1 cellular context compared by ENCODE assay signal in the genomic region with DNA sequence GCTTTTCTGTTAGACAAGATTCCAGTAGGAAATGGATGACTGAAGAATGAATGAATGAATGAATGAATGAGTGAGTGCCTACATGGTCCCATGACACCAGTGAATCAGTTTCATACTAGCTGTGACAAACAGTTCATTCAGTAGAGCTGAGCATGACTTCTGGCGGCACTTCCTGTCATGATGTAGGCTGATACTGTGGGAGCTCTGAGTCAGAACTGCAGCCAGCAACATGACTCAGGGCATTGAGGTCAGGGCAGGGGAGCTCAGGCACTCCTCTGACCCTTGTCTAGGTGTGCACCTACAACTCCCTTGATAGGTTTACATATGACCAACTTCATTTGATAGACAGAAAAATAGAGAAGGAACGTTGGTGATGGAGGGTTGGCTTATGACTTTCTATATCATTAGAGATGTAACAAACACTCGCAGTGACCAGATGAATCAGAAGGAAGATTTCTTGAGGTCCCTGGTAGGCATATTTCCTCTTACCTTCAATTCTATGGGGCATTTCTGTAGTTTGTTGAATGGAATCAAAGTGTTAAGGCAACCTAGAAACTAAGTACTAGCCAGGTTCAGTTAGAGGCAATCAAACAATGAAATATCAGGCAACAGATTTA.
TF ChIP-seq lines count a peak whose summit lies in the region.

No MANE protein-coding gene starts in this region.

TF ChIP-seq in HepG2, 621 proteins besides CTCF, POLR2A, EP300 and RAD21 (continued from another document and continues in another):
- TF ChIP-seq ZNF234 (CRISPR knock-in tag; conservative IDR thresholded peaks at IDR 0.05) (no peak), ZNF143 (CRISPR knock-in tag; IDR thresholded peaks at IDR 0.05) (no peak), MBD4 (IDR thresholded peaks at IDR 0.05; ENCODE audit: borderline replicate concordance, low read length) (no peak), ZFP41 (CRISPR knock-in tag; IDR thresholded peaks at IDR 0.05; ENCODE audit: borderline replicate concordance) (no peak), PTBP1 (IDR thresholded peaks at IDR 0.05; ENCODE audit: low read depth, low read length, poor library complexity, severe bottlenecking) (no peak), MTF1 (CRISPR knock-in tag; IDR thresholded peaks at IDR 0.05) (no peak), ZNF724P (CRISPR knock-in tag; IDR thresholded peaks at IDR 0.05; ENCODE audit: borderline replicate concordance) (no peak), GFI1 (CRISPR knock-in tag; IDR thresholded peaks at IDR 0.05; ENCODE audit: borderline replicate concordance) (no peak), SP4 (CRISPR knock-in tag; IDR thresholded peaks at IDR 0.05) (no peak), CCAR2 (optimal IDR thresholded peaks at IDR 0.05; ENCODE audit: low read depth, low read length) (no peak), WIZ (CRISPR knock-in tag; IDR thresholded peaks at IDR 0.05) (no peak), ZNF781 (CRISPR knock-in tag; IDR thresholded peaks at IDR 0.05; ENCODE audit: borderline replicate concordance, not compliant biosample characterization) (no peak), MBNL3 (CRISPR knock-in tag; conservative IDR thresholded peaks at IDR 0.05) (no peak), SIN3B (IDR thresholded peaks at IDR 0.05; ENCODE audit: low read length) (no peak), ZNF18 (CRISPR knock-in tag; IDR thresholded peaks at IDR 0.05; ENCODE audit: insufficient replicate concordance) (no peak), ZNF253 (CRISPR knock-in tag; IDR thresholded peaks at IDR 0.05; ENCODE audit: borderline replicate concordance) (no peak), JARID2 (CRISPR knock-in tag; IDR thresholded peaks at IDR 0.05; ENCODE audit: insufficient replicate concordance) (no peak), KLF6 (CRISPR knock-in tag; IDR thresholded peaks at IDR 0.05) (no peak), ZFP91 (CRISPR knock-in tag; IDR thresholded peaks at IDR 0.05; ENCODE audit: borderline replicate concordance) (no peak), AHR (CRISPR knock-in tag; IDR thresholded peaks at IDR 0.05) (peak; percentile 67; the same call in 1 of the 2 replicates), KDM5B (CRISPR knock-in tag; IDR thresholded peaks at IDR 0.05; ENCODE audit: borderline replicate concordance) (no peak), ZNF839 (CRISPR knock-in tag; IDR thresholded peaks at IDR 0.05; ENCODE audit: borderline replicate concordance) (no peak), ARNT2 (CRISPR knock-in tag; IDR thresholded peaks at IDR 0.05; ENCODE audit: low read depth) (no peak), EEA1 (CRISPR knock-in tag; IDR thresholded peaks at IDR 0.05; ENCODE audit: borderline replicate concordance) (no peak), FOXP1 (IDR thresholded peaks at IDR 0.05) (no peak), FOXP1 (CRISPR knock-in tag; IDR thresholded peaks at IDR 0.05) (peak; percentile 45; the same call in 1 of the 2 replicates), AKAP8 (CRISPR knock-in tag; IDR thresholded peaks at IDR 0.05) (no peak), SOX13 (IDR thresholded peaks at IDR 0.05) (no peak), SOX13 (CRISPR knock-in tag; conservative IDR thresholded peaks at IDR 0.05 in 1 of 2, IDR thresholded peaks at IDR 0.05 in 1 of 2) (peak in 1 of 2 experiments; percentile 62; a peak in 1 of 4 replicates), ARID2 (CRISPR knock-in tag; IDR thresholded peaks at IDR 0.05; ENCODE audit: borderline replicate concordance) (no peak), YEATS4 (CRISPR knock-in tag; IDR thresholded peaks at IDR 0.05; ENCODE audit: borderline replicate concordance) (no peak), ZBTB7A (CRISPR knock-in tag; IDR thresholded peaks at IDR 0.05) (no peak), POLR2AphosphoS5 (IDR thresholded peaks at IDR 0.05; ENCODE audit: low read depth, low read length) (no peak), ZNF558 (CRISPR knock-in tag; IDR thresholded peaks at IDR 0.05; ENCODE audit: borderline replicate concordance) (no peak), ZC3H13 (CRISPR knock-in tag; IDR thresholded peaks at IDR 0.05) (no peak), ZNF879 (CRISPR knock-in tag; IDR thresholded peaks at IDR 0.05) (no peak), TGIF2 (CRISPR knock-in tag; IDR thresholded peaks at IDR 0.05) (no peak), SIN3A (IDR thresholded peaks at IDR 0.05; ENCODE audit: borderline replicate concordance, low read depth, low read length) (0 out of 2 replicates have a peak, but pooled peaks have one; percentile 46), FOSL2 (CRISPR knock-in tag; IDR thresholded peaks at IDR 0.05) (peak; percentile 98), ZBTB26 (CRISPR knock-in tag; IDR thresholded peaks at IDR 0.05; ENCODE audit: borderline replicate concordance) (peak; percentile 73; the same call in 1 of the 2 replicates), GABPA (IDR thresholded peaks at IDR 0.05; ENCODE audit: low read depth, low read length) (no peak), GABPA (CRISPR knock-in tag; IDR thresholded peaks at IDR 0.05; ENCODE audit: low read depth) (peak; percentile 77), ZNF629 (CRISPR knock-in tag; conservative IDR thresholded peaks at IDR 0.05) (no peak)
- TF ChIP-seq, protein P1, sequence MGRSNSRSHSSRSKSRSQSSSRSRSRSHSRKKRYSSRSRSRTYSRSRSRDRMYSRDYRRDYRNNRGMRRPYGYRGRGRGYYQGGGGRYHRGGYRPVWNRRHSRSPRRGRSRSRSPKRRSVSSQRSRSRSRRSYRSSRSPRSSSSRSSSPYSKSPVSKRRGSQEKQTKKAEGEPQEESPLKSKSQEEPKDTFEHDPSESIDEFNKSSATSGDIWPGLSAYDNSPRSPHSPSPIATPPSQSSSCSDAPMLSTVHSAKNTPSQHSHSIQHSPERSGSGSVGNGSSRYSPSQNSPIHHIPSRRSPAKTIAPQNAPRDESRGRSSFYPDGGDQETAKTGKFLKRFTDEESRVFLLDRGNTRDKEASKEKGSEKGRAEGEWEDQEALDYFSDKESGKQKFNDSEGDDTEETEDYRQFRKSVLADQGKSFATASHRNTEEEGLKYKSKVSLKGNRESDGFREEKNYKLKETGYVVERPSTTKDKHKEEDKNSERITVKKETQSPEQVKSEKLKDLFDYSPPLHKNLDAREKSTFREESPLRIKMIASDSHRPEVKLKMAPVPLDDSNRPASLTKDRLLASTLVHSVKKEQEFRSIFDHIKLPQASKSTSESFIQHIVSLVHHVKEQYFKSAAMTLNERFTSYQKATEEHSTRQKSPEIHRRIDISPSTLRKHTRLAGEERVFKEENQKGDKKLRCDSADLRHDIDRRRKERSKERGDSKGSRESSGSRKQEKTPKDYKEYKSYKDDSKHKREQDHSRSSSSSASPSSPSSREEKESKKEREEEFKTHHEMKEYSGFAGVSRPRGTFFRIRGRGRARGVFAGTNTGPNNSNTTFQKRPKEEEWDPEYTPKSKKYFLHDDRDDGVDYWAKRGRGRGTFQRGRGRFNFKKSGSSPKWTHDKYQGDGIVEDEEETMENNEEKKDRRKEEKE (IDR thresholded peaks at IDR 0.05): no peak
- TF ChIP-seq, protein P2, sequence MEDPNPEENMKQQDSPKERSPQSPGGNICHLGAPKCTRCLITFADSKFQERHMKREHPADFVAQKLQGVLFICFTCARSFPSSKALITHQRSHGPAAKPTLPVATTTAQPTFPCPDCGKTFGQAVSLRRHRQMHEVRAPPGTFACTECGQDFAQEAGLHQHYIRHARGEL (CRISPR knock-in tag; IDR thresholded peaks at IDR 0.05): no peak
- TF ChIP-seq, protein P3, sequence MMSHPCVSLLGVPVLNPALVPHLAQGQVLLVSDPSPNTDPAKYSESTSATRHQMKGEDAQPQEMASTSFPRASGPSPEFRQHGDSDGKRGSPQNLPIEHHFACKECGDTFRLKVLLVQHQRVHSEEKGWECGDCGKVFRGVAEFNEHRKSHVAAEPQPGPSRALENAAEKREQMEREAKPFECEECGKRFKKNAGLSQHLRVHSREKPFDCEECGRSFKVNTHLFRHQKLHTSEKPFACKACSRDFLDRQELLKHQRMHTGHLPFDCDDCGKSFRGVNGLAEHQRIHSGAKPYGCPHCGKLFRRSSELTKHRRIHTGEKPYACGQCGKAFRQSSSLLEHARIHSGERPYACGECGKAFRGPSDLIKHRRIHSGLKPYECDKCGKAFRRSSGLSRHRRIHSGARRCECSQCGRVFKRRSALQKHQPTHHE (CRISPR knock-in tag; IDR thresholded peaks at IDR 0.05; ENCODE audit: borderline replicate concordance): no peak
- TF ChIP-seq, protein P4, sequence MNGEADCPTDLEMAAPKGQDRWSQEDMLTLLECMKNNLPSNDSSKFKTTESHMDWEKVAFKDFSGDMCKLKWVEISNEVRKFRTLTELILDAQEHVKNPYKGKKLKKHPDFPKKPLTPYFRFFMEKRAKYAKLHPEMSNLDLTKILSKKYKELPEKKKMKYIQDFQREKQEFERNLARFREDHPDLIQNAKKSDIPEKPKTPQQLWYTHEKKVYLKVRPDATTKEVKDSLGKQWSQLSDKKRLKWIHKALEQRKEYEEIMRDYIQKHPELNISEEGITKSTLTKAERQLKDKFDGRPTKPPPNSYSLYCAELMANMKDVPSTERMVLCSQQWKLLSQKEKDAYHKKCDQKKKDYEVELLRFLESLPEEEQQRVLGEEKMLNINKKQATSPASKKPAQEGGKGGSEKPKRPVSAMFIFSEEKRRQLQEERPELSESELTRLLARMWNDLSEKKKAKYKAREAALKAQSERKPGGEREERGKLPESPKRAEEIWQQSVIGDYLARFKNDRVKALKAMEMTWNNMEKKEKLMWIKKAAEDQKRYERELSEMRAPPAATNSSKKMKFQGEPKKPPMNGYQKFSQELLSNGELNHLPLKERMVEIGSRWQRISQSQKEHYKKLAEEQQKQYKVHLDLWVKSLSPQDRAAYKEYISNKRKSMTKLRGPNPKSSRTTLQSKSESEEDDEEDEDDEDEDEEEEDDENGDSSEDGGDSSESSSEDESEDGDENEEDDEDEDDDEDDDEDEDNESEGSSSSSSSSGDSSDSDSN (CRISPR knock-in tag; IDR thresholded peaks at IDR 0.05): no peak
- TF ChIP-seq, protein P5, sequence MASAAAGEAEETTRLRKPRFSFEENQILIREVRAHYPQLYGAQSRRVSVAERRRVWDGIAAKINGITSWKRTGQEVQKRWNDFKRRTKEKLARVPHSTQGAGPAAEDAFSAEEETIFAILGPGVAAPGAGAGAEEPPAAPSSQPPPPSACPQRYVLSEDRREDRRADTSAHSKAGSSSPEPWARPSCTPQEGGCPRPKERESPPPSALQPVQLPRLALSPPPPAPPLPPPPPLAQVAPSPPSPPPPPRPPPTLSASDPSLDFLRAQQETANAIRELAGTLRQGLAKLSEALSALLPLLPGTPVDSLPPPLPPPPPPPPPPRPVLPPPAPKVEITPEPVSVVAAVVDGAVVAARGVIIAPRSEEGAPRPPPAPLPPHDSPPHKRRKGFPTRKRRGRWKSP (CRISPR knock-in tag; IDR thresholded peaks at IDR 0.05): no peak
- TF ChIP-seq, protein P6, sequence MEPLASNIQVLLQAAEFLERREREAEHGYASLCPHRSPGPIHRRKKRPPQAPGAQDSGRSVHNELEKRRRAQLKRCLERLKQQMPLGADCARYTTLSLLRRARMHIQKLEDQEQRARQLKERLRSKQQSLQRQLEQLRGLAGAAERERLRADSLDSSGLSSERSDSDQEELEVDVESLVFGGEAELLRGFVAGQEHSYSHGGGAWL (CRISPR knock-in tag; IDR thresholded peaks at IDR 0.05): no peak
- TF ChIP-seq, protein P7, sequence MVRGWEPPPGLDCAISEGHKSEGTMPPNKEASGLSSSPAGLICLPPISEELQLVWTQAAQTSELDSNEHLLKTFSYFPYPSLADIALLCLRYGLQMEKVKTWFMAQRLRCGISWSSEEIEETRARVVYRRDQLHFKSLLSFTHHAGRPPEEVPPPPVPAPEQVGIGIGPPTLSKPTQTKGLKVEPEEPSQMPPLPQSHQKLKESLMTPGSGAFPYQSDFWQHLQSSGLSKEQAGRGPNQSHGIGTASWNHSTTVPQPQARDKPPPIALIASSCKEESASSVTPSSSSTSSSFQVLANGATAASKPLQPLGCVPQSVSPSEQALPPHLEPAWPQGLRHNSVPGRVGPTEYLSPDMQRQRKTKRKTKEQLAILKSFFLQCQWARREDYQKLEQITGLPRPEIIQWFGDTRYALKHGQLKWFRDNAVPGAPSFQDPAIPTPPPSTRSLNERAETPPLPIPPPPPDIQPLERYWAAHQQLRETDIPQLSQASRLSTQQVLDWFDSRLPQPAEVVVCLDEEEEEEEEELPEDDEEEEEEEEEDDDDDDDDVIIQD (CRISPR knock-in tag; IDR thresholded peaks at IDR 0.05; ENCODE audit: low read depth): peak; percentile 97
- TF ChIP-seq, protein P8, sequence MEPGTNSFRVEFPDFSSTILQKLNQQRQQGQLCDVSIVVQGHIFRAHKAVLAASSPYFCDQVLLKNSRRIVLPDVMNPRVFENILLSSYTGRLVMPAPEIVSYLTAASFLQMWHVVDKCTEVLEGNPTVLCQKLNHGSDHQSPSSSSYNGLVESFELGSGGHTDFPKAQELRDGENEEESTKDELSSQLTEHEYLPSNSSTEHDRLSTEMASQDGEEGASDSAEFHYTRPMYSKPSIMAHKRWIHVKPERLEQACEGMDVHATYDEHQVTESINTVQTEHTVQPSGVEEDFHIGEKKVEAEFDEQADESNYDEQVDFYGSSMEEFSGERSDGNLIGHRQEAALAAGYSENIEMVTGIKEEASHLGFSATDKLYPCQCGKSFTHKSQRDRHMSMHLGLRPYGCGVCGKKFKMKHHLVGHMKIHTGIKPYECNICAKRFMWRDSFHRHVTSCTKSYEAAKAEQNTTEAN (CRISPR knock-in tag; conservative IDR thresholded peaks at IDR 0.05): peak; percentile 61; the same call in 1 of the 2 replicates
